ENCODE assay signal across 8 cellular contexts in the genomic region with DNA sequence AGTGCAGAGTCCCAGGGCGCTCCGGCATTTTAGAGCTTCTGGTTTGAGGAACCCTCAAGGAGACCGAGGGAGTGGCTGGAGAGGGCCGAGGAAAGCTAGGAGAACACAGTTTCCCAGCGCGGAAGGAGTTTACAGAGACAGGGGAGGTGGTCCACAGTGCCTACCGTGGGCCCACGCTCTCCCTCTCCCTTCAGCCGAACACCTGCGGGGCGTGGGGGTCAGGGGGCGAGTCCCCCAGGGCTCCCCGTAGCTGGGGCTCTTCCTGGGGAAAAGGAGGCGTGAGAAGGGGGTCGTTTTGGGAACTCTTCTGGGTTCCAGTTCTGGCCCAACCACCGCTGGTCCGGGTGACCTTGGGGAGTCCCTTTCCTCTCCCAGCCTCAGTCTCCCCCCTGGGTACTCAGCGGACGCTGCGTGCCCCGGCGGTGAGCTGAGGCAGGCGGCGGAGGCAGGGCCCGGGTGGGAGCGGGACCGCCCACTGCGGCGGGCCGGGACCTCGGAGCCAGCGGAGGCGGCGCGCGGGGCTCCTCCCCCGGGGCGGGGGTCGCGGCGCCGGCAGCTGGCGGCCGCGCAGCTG. TPM values are rescaled to one million over a fixed set of nuclear protein-coding genes. Genes with fewer than 3 reads are reported as not detected.
DNase-seq lines count a peak whose midpoint lies in the region; TF ChIP-seq lines count a peak whose summit lies in the region.

No MANE protein-coding gene starts in this region.

- no peak overlapping the region for H3K27ac Mint-ChIP-seq in osteocyte (ENCODE audit: unreplicated experiment)

- H3K4me3 Mint-ChIP-seq in osteocyte (ENCODE audit: unreplicated experiment), result peak overlapping the region; percentile 66

- H3K4me2 ChIP-seq in BLaER1 treated with 17β-estradiol and CSF1 and Interleukin-3, amounts not matched to agents 10 nM and 100 nM, result peak overlapping the region; percentile 94 to 100 (median 99)

- peaks cover 83% of the 10 kb centered on the region for H3K27me3 Mint-ChIP-seq in osteocyte (ENCODE audit: unreplicated experiment)

- peaks cover 6% of the 10 kb centered on the region for H3K4me1 Mint-ChIP-seq in osteocyte (ENCODE audit: unreplicated experiment)

- peaks cover 0 to 31% (median 7%) of the 10 kb centered on the region in 11 experiments; a peak in 11 of 22 replicates for H3K27me3 ChIP-seq in BLaER1 treated with 17β-estradiol and CSF1 and Interleukin-3, amounts not matched to agents 10 nM and 100 nM
- H3K27me3 ChIP-seq in HUES6 (ENCODE audit: control insufficient read depth, insufficient read depth, low read length), result peaks cover 95% of the 10 kb centered on the region

- DNase-seq in osteocyte (ENCODE audit: extremely low spot score, unreplicated experiment) (no peak), erythroblast (lab: John Stamatoyannopoulos, UW) (no peak), NCI-H2171 treated with DMSO at 0.1 percent for 48 hours (lab: John Stamatoyannopoulos, UW) (no peak), mesenteric fat pad (ENCODE audit: low spot score) (no peak), COLO829 (ENCODE audit: low spot score) (no peak)

- H3K4me3 ChIP-seq in BLaER1 treated with 17β-estradiol and CSF1 and Interleukin-3, amounts not matched to agents 10 nM and 100 nM, result peak overlapping the region; percentile 65 to 83 (median 74)
- H3K4me3 ChIP-seq in HUES6 (ENCODE audit: low read depth, low read length), result peak overlapping the region; percentile 77

- TF ChIP-seq CTCF in osteocyte (IDR thresholded peaks at IDR 0.05), result no peak

- H4K20me1 ChIP-seq in BLaER1 treated with 17β-estradiol and CSF1 and Interleukin-3, amounts not matched to agents 10 nM and 100 nM, result peaks cover 0 to 11% (median 0%) of the 10 kb centered on the region in 11 experiments; a peak in 2 of 22 replicates

- peaks cover 16 to 51% (median 35%) of the 10 kb centered on the region in 10 experiments for H3K4me1 ChIP-seq in BLaER1 treated with 17β-estradiol and CSF1 and Interleukin-3, amounts not matched to agents 10 nM and 100 nM
- no peaks in the 10 kb centered on the region for H3K4me1 ChIP-seq in HUES6 (ENCODE audit: control insufficient read depth, insufficient read depth, low read length)

- H3K9me3 Mint-ChIP-seq in osteocyte (ENCODE audit: unreplicated experiment), result no peaks in the 10 kb centered on the region

- H3K9ac ChIP-seq in BLaER1 treated with 17β-estradiol and CSF1 and Interleukin-3, amounts not matched to agents 10 nM and 100 nM, result peak overlapping the region; percentile 61 to 81 (median 72); a peak in 21 of 22 replicates
- no peak overlapping the region for H3K9ac ChIP-seq in HUES6 (ENCODE audit: low read length)

- H3K9me3 ChIP-seq in BLaER1 treated with 17β-estradiol and CSF1 and Interleukin-3, amounts not matched to agents 10 nM and 100 nM (replicated peaks in 1 of 11), result no peaks in the 10 kb centered on the region
- no peaks in the 10 kb centered on the region for H3K9me3 ChIP-seq in HUES6 (ENCODE audit: control insufficient read depth, insufficient read depth, low read depth, low read length)

- no peaks in the 10 kb centered on the region for H3K36me3 Mint-ChIP-seq in osteocyte (ENCODE audit: unreplicated experiment)

- TF ChIP-seq POLR2A in erythroblast (IDR thresholded peaks at IDR 0.05; ENCODE audit: low read length), result no peak

- peak overlapping the region in 6 of 11 experiments; percentile 22 to 65 (median 36); a peak in 8 of 22 replicates for H3K27ac ChIP-seq in BLaER1 treated with 17β-estradiol and CSF1 and Interleukin-3, amounts not matched to agents 10 nM and 100 nM
- no peak overlapping the region for H3K27ac ChIP-seq in HUES6 (ENCODE audit: low read depth, low read length)
- peak overlapping the region; percentile 39 for H3K27ac ChIP-seq in cingulate gyrus (ENCODE audit: low read depth, low read length)

- no peaks in the 10 kb centered on the region for H3K36me3 ChIP-seq in BLaER1 treated with 17β-estradiol and CSF1 and Interleukin-3, amounts not matched to agents 10 nM and 100 nM
- H3K36me3 ChIP-seq in HUES6 (ENCODE audit: control insufficient read depth, insufficient read depth, low read length), result no peaks in the 10 kb centered on the region

RNA-seq across cellular contexts. Expression of a gene that starts 0.4 kb away (rescaled TPM):
- total RNA-seq in osteocyte (not detected in 2 replicates), mesenteric fat pad (0.19 TPM)

RNA-seq across cellular contexts. Expression of a gene that starts 58.0 kb away (rescaled TPM):
- 77.2 and 85.9 TPM in 2 replicates for total RNA-seq in osteocyte
- 82.7 TPM for total RNA-seq in mesenteric fat pad
